In the genomic region with DNA sequence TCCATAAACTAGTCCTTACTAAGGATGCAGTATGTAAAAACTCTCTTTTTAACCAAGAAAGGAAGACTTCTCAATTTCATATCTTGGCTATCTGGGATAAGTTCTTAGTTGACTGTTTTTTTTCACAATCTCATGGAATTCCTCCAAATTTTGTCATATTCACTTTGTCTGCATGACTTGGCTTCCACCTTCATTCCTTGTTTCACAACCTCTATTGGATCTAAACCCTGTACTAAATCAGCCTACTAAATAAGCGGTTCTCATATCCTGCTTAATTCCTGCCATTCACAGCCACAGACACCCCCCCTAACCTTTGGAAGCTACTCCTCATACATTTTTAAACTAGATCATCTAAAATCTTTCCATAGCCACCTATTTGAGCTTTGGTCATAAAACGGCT, we compare ENCODE assay signal across 17 cellular contexts.
DNase-seq lines count a peak whose midpoint lies in the region; ATAC-seq and TF ChIP-seq lines count a peak whose summit lies in the region.
"Had no signal": no experiment of that assay in that cellular context is flagged by ENCODE, and none has a peak within 500 bp of the region (broad histone marks: within the 10 kb centered on the region; RNA-seq: fewer than 3 reads in every experiment).

No MANE protein-coding gene starts in this region.

- H3K36me3 ChIP-seq in mesendoderm (ENCODE audit: control insufficient read depth, insufficient read depth, low read length), result no peaks in the 10 kb centered on the region
- H3K36me3 ChIP-seq: BLaER1 had no signal

- H3K4me3 ChIP-seq in fibroblast of pulmonary artery (replicated peaks; ENCODE audit: low read depth, low read length) (no peak overlapping the region), mesendoderm (ENCODE audit: low read length) (no peak overlapping the region)
- H3K4me3 ChIP-seq: BLaER1 had no signal

- H2AK5ac ChIP-seq in mesendoderm (ENCODE audit: low read length), result no peak overlapping the region

- WGBS in mesendoderm (ENCODE audit: extremely low coverage, insufficient coverage, low lambda C conversion rate), result no CpG with 5 or more reads among the region's 2 CpGs

- no peak overlapping the region for H4K8ac ChIP-seq in mesendoderm (ENCODE audit: low read depth, low read length)

- no peaks in the 10 kb centered on the region for H3K79me2 ChIP-seq in mesendoderm (ENCODE audit: control insufficient read depth, insufficient read depth, low read length)

- no peak overlapping the region for H3K18ac ChIP-seq in mesendoderm (ENCODE audit: low read length)

- H3K23ac ChIP-seq in mesendoderm (ENCODE audit: low read length), result no peak overlapping the region

- no peak overlapping the region for H2BK5ac ChIP-seq in mesendoderm (ENCODE audit: low read length)

- no peak for TF ChIP-seq CTCF in fibroblast of pulmonary artery (IDR thresholded peaks at IDR 0.05; ENCODE audit: low read length, missing control alignments)

- no peak overlapping the region for H3K4me2 ChIP-seq in mesendoderm (ENCODE audit: low read length)
- H3K4me2 ChIP-seq: BLaER1 had no signal

- H3K27ac Mint-ChIP-seq in natural killer cell treated with Interleukin-12 subunit alpha and Interleukin-12 subunit beta and Interleukin-15 and Interleukin-18, amount 100 ng/mL, for 72 hours, result no peak overlapping the region
- H3K27ac Mint-ChIP-seq: CD8-positive, alpha-beta memory T cell had no signal

- H3K27ac ChIP-seq in mesendoderm (ENCODE audit: low read depth, low read length), result no peak overlapping the region
- H3K27ac ChIP-seq: BLaER1 had no signal

- H3K4me1 ChIP-seq in mesendoderm (ENCODE audit: control insufficient read depth, low read depth, low read length), result no peaks in the 10 kb centered on the region
- H3K4me1 ChIP-seq: BLaER1 had no signal

- H2BK120ac ChIP-seq in mesendoderm (ENCODE audit: low read depth, low read length), result no peak overlapping the region

- no peaks in the 10 kb centered on the region for H3K36me3 Mint-ChIP-seq in natural killer cell treated with Interleukin-12 subunit alpha and Interleukin-12 subunit beta and Interleukin-15 and Interleukin-18, amount 100 ng/mL, for 72 hours
- H3K36me3 Mint-ChIP-seq: CD8-positive, alpha-beta memory T cell had no signal

- no peak overlapping the region for H3K4ac ChIP-seq in mesendoderm (ENCODE audit: low read depth, low read length)

- DNase-seq in GM03348 (ENCODE audit: low spot score) (peak; percentile 25), amniotic epithelial cell (ENCODE audit: low read depth) (peak; percentile 58), fibroblast of pulmonary artery (ENCODE audit: low read depth) (peak; percentile 77), stromal cell of bone marrow (ENCODE audit: low read depth) (peak; percentile 22), NCI-H2081 treated with DMSO at 0.1 percent for 48 hours (lab: John Stamatoyannopoulos, UW) (no peak), mesendoderm (no peak)
- no peak for DNase-seq in natural killer cell treated with Interleukin-12 subunit alpha and Interleukin-12 subunit beta and Interleukin-15 and Interleukin-18, amount 100 ng/mL, for 72 hours (ENCODE audit: low spot score)
- DNase-seq: CD8-positive, alpha-beta memory T cell; DMS79 treated with DMSO at 0.1 percent for 48 hours; KBM-7; NCI-H1417 treated with DMSO at 0.1 percent for 48 hours; NCI-H1930; NCI-H2171; NCI-H446 treated with DMSO at 0.1 percent for 48 hours; NCI-H774; PC-3 had no signal

- H3K9me3 Mint-ChIP-seq in natural killer cell treated with Interleukin-12 subunit alpha and Interleukin-12 subunit beta and Interleukin-15 and Interleukin-18, amount 100 ng/mL, for 72 hours, result peaks cover 8% of the 10 kb centered on the region

- H3K4me1 Mint-ChIP-seq in natural killer cell treated with Interleukin-12 subunit alpha and Interleukin-12 subunit beta and Interleukin-15 and Interleukin-18, amount 100 ng/mL, for 72 hours (ENCODE audit: low read depth in 2 of 2), result no peaks in the 10 kb centered on the region
- H3K4me1 Mint-ChIP-seq: CD8-positive, alpha-beta memory T cell had no signal

- H3K4me3 Mint-ChIP-seq in natural killer cell treated with Interleukin-12 subunit alpha and Interleukin-12 subunit beta and Interleukin-15 and Interleukin-18, amount 100 ng/mL, for 72 hours, result no peak overlapping the region
- H3K4me3 Mint-ChIP-seq: CD8-positive, alpha-beta memory T cell had no signal

- H3K56ac ChIP-seq in mesendoderm (ENCODE audit: low read length), result no peak overlapping the region

- H3K79me1 ChIP-seq in mesendoderm (ENCODE audit: low read length), result no peaks in the 10 kb centered on the region

- H3K27me3 ChIP-seq in mesendoderm (ENCODE audit: insufficient read depth, low read length, poor library complexity), result no peaks in the 10 kb centered on the region
- H3K27me3 ChIP-seq: BLaER1 had no signal

- no peak overlapping the region for H4K5ac ChIP-seq in mesendoderm (ENCODE audit: low read length)

- H3K9ac ChIP-seq in mesendoderm (ENCODE audit: low read length), result no peak overlapping the region
- H3K9ac ChIP-seq: BLaER1 had no signal

- no peak overlapping the region for H2BK15ac ChIP-seq in mesendoderm (replicated peaks; ENCODE audit: low read depth)

- no peaks in the 10 kb centered on the region for H3K27me3 Mint-ChIP-seq in natural killer cell treated with Interleukin-12 subunit alpha and Interleukin-12 subunit beta and Interleukin-15 and Interleukin-18, amount 100 ng/mL, for 72 hours
- H3K27me3 Mint-ChIP-seq: CD8-positive, alpha-beta memory T cell had no signal

- no peak for ATAC-seq in natural killer cell treated with Interleukin-12 subunit alpha and Interleukin-12 subunit beta and Interleukin-15 and Interleukin-18, amount 100 ng/mL, for 72 hours
- ATAC-seq: PC-3 had no signal

Comparison
In these comparisons a context has a peak if more than half of its experiments do, and no peak if none do; other contexts are left out.
1. DNase-seq: peak in GM03348 (single experiment), amniotic epithelial cell (single experiment), fibroblast of pulmonary artery (single experiment) and stromal cell of bone marrow (single experiment); none in NCI-H2081 treated with DMSO at 0.1 percent for 48 hours (single experiment), mesendoderm (single experiment) and natural killer cell treated with Interleukin-12 subunit alpha and Interleukin-12 subunit beta and Interleukin-15 and Interleukin-18, amount 100 ng/mL, for 72 hours (single experiment).